Comparison of ENCODE assay signal across 14 cellular contexts in the genomic region with DNA sequence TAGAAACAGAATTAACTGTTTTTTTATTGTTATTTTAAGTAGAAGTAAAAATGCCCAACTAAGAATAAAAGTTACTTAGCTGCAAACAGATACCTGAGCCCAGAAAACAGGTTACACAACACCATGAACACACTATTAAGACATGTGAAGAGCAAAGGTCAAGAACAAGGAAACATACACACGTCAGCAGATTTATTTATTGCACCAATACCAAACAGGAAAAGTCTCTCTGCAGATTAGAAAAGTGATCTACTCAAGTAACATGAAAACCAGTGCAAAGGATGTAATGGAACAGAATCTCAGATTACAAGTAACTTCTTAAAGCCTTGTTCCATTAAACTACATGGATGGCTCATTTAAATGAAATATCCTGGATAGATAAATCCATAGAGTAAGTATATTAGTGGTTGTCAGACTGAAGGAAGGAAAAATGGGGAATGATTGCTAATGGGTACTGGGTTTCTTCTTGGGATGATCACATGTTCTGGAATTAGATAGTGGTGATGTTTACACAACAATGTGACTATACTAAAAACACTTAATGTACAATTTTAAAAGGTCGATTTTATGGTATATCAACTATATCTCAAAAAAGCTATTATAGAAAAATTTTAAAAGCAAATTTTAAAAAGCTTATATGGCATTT. TPM values are rescaled to one million over a fixed set of nuclear protein-coding genes. Genes with fewer than 3 reads are reported as not detected.
DNase-seq lines count a peak whose midpoint lies in the region; ATAC-seq and TF ChIP-seq lines count a peak whose summit lies in the region.
"Had no signal": no experiment of that assay in that cellular context is flagged by ENCODE, and none has a peak within 500 bp of the region (broad histone marks: within the 10 kb centered on the region; RNA-seq: fewer than 3 reads in every experiment).

No MANE protein-coding gene starts in this region.

- no peak for ATAC-seq in central memory CD8-positive, alpha-beta T cell (replicated peaks; ENCODE audit: extremely low read depth, poor library complexity, severe bottlenecking)
- ATAC-seq in GM19452 (IDR thresholded peaks at IDR 0.05; ENCODE audit: unreplicated experiment): no peak
- no peak for ATAC-seq in HG03095 (IDR thresholded peaks at IDR 0.05; ENCODE audit: unreplicated experiment)
- ATAC-seq: activated CD4-positive, CD25-positive, alpha-beta regulatory T cell treated with anti-CD3 and anti-CD28 coated beads, Interleukin-2, amount 50 U/mL, for 24 hours had no signal

- no peaks in the 10 kb centered on the region for H3K9me3 ChIP-seq in mesenchymal stem cell (ENCODE audit: control insufficient read depth, low read length)
- H3K9me3 ChIP-seq in BE2C: no peaks in the 10 kb centered on the region
- H3K9me3 ChIP-seq: heart right ventricle had no signal

- H3K27ac ChIP-seq in C4-2B (peak overlapping the region; percentile 86), mesenchymal stem cell (ENCODE audit: low read length, poor library complexity, severe bottlenecking) (no peak overlapping the region)

- no peak overlapping the region for H3K4ac ChIP-seq in mesenchymal stem cell (ENCODE audit: low read depth in 1 of 2, low read length in 2 of 2)

- no peak for TF ChIP-seq CTCF in C4-2B (conservative IDR thresholded peaks at IDR 0.05)
- TF ChIP-seq CTCF in BE2C (IDR thresholded peaks at IDR 0.05; ENCODE audit: low read depth, low read length): no peak

- peaks cover 33% of the 10 kb centered on the region for H3K4me1 Mint-ChIP-seq in central memory CD8-positive, alpha-beta T cell
- peaks cover 24 to 38% of the 10 kb centered on the region in 2 donors for H3K4me1 Mint-ChIP-seq in immature natural killer cell

- 20% methylated on average over 1 of the region's 2 CpGs for WGBS in mesenchymal stem cell

- no peak overlapping the region for H2BK5ac ChIP-seq in mesenchymal stem cell (ENCODE audit: low read depth, low read length, poor library complexity, severe bottlenecking)

- no peaks in the 10 kb centered on the region for H3K27me3 Mint-ChIP-seq in central memory CD8-positive, alpha-beta T cell
- peaks cover 0 to 4% (median 0%) of the 10 kb centered on the region in 3 donors for H3K27me3 Mint-ChIP-seq in immature natural killer cell (ENCODE audit: low read depth in 3 of 3)

- H2BK12ac ChIP-seq in mesenchymal stem cell (ENCODE audit: low read length in 2 of 2): no peak overlapping the region

- no peaks in the 10 kb centered on the region for H3K27me3 ChIP-seq in mesenchymal stem cell (ENCODE audit: control insufficient read depth in 1 of 2, insufficient read depth in 1 of 2, low read length in 2 of 2)
- H3K27me3 ChIP-seq in BE2C: no peaks in the 10 kb centered on the region
- H3K27me3 ChIP-seq: heart right ventricle had no signal

- H4K8ac ChIP-seq in mesenchymal stem cell (ENCODE audit: low read length): no peak overlapping the region

- no peak overlapping the region for H2AFZ ChIP-seq in mesenchymal stem cell (ENCODE audit: low read depth, low read length)

- no peak overlapping the region for H3K18ac ChIP-seq in mesenchymal stem cell (ENCODE audit: low read depth in 1 of 2, low read length in 2 of 2)

- H2BK15ac ChIP-seq in mesenchymal stem cell (ENCODE audit: low read depth, poor library complexity, severe bottlenecking): no peak overlapping the region

- H3K27ac Mint-ChIP-seq in central memory CD8-positive, alpha-beta T cell (ENCODE audit: low read depth): peak overlapping the region; percentile 7
- peak overlapping the region in 3 of 6 donors; percentile 13 to 51 (median 23) for H3K27ac Mint-ChIP-seq in immature natural killer cell

- H3K36me3 Mint-ChIP-seq in central memory CD8-positive, alpha-beta T cell (ENCODE audit: insufficient read depth): peaks cover 35% of the 10 kb centered on the region
- peaks cover 4 to 9% (median 7%) of the 10 kb centered on the region in 3 donors for H3K36me3 Mint-ChIP-seq in immature natural killer cell

- no peaks in the 10 kb centered on the region for H3K9me3 Mint-ChIP-seq in central memory CD8-positive, alpha-beta T cell
- no peaks in the 10 kb centered on the region for H3K9me3 Mint-ChIP-seq in immature natural killer cell

- no peak overlapping the region for H3K4me3 Mint-ChIP-seq in central memory CD8-positive, alpha-beta T cell
- no peak overlapping the region for H3K4me3 Mint-ChIP-seq in immature natural killer cell

- H3K4me1 ChIP-seq in mesenchymal stem cell (ENCODE audit: control insufficient read depth, insufficient read depth, low read depth, low read length) (no peaks in the 10 kb centered on the region), BE2C (no peaks in the 10 kb centered on the region; the same call in 1 of the 2 replicates)

- H2BK120ac ChIP-seq in mesenchymal stem cell (ENCODE audit: low read depth, low read length): no peak overlapping the region

- no peak overlapping the region for H3K4me2 ChIP-seq in mesenchymal stem cell (ENCODE audit: low read length, poor library complexity, severe bottlenecking)

- DNase-seq in M059J (ENCODE audit: low read depth) (peak; percentile 6), mesenchymal stem cell (peak; percentile 89), immature natural killer cell (no peak), BE2C (no peak)
- no peak for DNase-seq in central memory CD8-positive, alpha-beta T cell (ENCODE audit: low spot score in 2 of 2)
- DNase-seq: aorta, DMS153, heart right ventricle, KBM-7, nucleus accumbens had no signal

- H3K4me3 ChIP-seq in mesenchymal stem cell (ENCODE audit: insufficient read depth in 1 of 2, low read depth in 1 of 2, low read length in 2 of 2) (no peak overlapping the region), BE2C (ENCODE audit: low read depth, low read length) (no peak overlapping the region)
- H3K4me3 ChIP-seq: heart right ventricle had no signal

- H3K23ac ChIP-seq in mesenchymal stem cell (ENCODE audit: low read length in 2 of 2): no peak overlapping the region

- H2AK5ac ChIP-seq in mesenchymal stem cell (ENCODE audit: low read length, severe bottlenecking): no peak overlapping the region

- H4K91ac ChIP-seq in mesenchymal stem cell (ENCODE audit: low read length): no peak overlapping the region

- H3K14ac ChIP-seq in mesenchymal stem cell (ENCODE audit: low read length in 2 of 2): no peak overlapping the region

- H3K36me3 ChIP-seq in mesenchymal stem cell (ENCODE audit: control insufficient read depth in 1 of 2, insufficient read depth in 2 of 2, low read depth in 1 of 2, low read length in 2 of 2): peaks cover 8 to 28% of the 10 kb centered on the region in 2 experiments
- H3K36me3 ChIP-seq in BE2C: peaks cover 16% of the 10 kb centered on the region

- H3K9ac ChIP-seq in mesenchymal stem cell (ENCODE audit: low read length): no peak overlapping the region

- peaks cover 25% of the 10 kb centered on the region for H3K79me1 ChIP-seq in mesenchymal stem cell (replicated peaks; ENCODE audit: low read length, poor library complexity, severe bottlenecking)

RNA-seq across cellular contexts. Expression of gene SAR1B, which starts 6.1 kb away (rescaled TPM):
- total RNA-seq in M059J (2014; rRNA removed; shearing (Covaris generic)): 33.9 and 90.3 TPM in 2 replicates
- polyA plus RNA-seq in mesenchymal stem cell (2013, experiment 1 of 2): 29.5 TPM
- 28.4 TPM for polyA plus RNA-seq in mesenchymal stem cell (2013, experiment 2 of 2)
- 10 to 100 TPM; 47.6 to 55.8 (median 52.3) TPM for polyA plus RNA-seq in immature natural killer cell
- 60.3 TPM for polyA plus RNA-seq in BE2C (2012; ENCODE audit: insufficient read depth, insufficient read length, low read depth)

RNA-seq across cellular contexts. Expression of gene SEC24A, which starts 22.1 kb away (rescaled TPM):
- total RNA-seq in M059J (2014; rRNA removed; shearing (Covaris generic)): 29.2 and 40.6 TPM in 2 replicates
- 30.7 TPM for polyA plus RNA-seq in mesenchymal stem cell (2013, experiment 1 of 2)
- 31.3 TPM for polyA plus RNA-seq in mesenchymal stem cell (2013, experiment 2 of 2)
- 1 to 10 TPM; 2.5 to 9.9 (median 3.7) TPM for polyA plus RNA-seq in immature natural killer cell
- 5.7 TPM for polyA plus RNA-seq in BE2C (2012; ENCODE audit: insufficient read depth, insufficient read length, low read depth)

Comparison
In these comparisons a context has a peak if more than half of its experiments do, and no peak if none do; other contexts are left out.
1. DNase-seq: peak in M059J (single experiment) and mesenchymal stem cell (single experiment); none in central memory CD8-positive, alpha-beta T cell (0 of 2), immature natural killer cell (0 of 3) and BE2C (single experiment).